ENCODE assay signal across 21 cellular contexts in genomic region chr6:35635601-35636597, GRCh38. TPM values are rescaled to one million over a fixed set of nuclear protein-coding genes. Genes with fewer than 3 reads are reported as not detected.
DNase-seq lines count a peak whose midpoint lies in the region; ATAC-seq, FAIRE-seq and TF ChIP-seq lines count a peak whose summit lies in the region.
"Had no signal": no experiment of that assay in that cellular context is flagged by ENCODE, and none has a peak within 500 bp of the region (broad histone marks: within the 10 kb centered on the region; RNA-seq: fewer than 3 reads in every experiment).

No MANE protein-coding gene starts in this region.

- peaks cover 23% of the 10 kb centered on the region for H3K4me1 Mint-ChIP-seq in activated naive CD8-positive, alpha-beta T cell treated with anti-CD3 and anti-CD28 coated beads, Interleukin-2, amount 10 ng/mL, durations not matched to agents 7 days and 5 days

- no peaks in the 10 kb centered on the region for H3K79me2 ChIP-seq in osteoblast (ENCODE audit: insufficient read depth, low read length)

- peak; percentile 48 for FAIRE-seq in GM12891 (lab: Jason Lieb, UNC)
- FAIRE-seq: GM18507 had no signal

- no peak overlapping the region for H3K4me3 Mint-ChIP-seq in activated naive CD8-positive, alpha-beta T cell treated with anti-CD3 and anti-CD28 coated beads, Interleukin-2, amount 10 ng/mL, durations not matched to agents 7 days and 5 days

- TF ChIP-seq POLR2A in GM12891 (IDR thresholded peaks at IDR 0.05; ENCODE audit: low read depth, low read length): no peak

- no peak overlapping the region for H3K27ac ChIP-seq in osteoblast (ENCODE audit: low read depth, low read length)
- H3K27ac ChIP-seq: breast epithelium, C4-2B, lower lobe of right lung, SK-N-MC, upper lobe of right lung had no signal

- H2AFZ ChIP-seq in osteoblast (ENCODE audit: low read length): no peak overlapping the region

- no peaks in the 10 kb centered on the region for H3K27me3 Mint-ChIP-seq in activated naive CD8-positive, alpha-beta T cell treated with anti-CD3 and anti-CD28 coated beads, Interleukin-2, amount 10 ng/mL, durations not matched to agents 7 days and 5 days

- POLR2A ChIA-PET in activated naive CD8-positive, alpha-beta T cell treated with anti-CD3 and anti-CD28 coated beads, Interleukin-2, amount 10 ng/mL, durations not matched to agents 7 days and 5 days (lab: Charles Lee): no interaction called here

- H3K9me3 ChIP-seq in osteoblast (ENCODE audit: low read depth, low read length): no peaks in the 10 kb centered on the region
- H3K9me3 ChIP-seq: breast epithelium, lower lobe of right lung, upper lobe of right lung had no signal

- peaks cover 4% of the 10 kb centered on the region for H3K4me1 ChIP-seq in osteoblast (ENCODE audit: insufficient read depth, low read length)
- H3K4me1 ChIP-seq: breast epithelium, upper lobe of right lung had no signal

- no peak for ATAC-seq in activated naive CD8-positive, alpha-beta T cell treated with anti-CD3 and anti-CD28 coated beads, Interleukin-2, amount 10 ng/mL, durations not matched to agents 7 days and 5 days (ENCODE audit: low read depth)
- ATAC-seq: lower lobe of right lung, upper lobe of right lung had no signal

- H3K27me3 ChIP-seq in osteoblast (ENCODE audit: insufficient read depth, low read length): no peaks in the 10 kb centered on the region
- H3K27me3 ChIP-seq: breast epithelium, upper lobe of right lung had no signal

- H3K4me3 ChIP-seq in osteoblast (ENCODE audit: insufficient read depth, low read length): no peak overlapping the region
- H3K4me3 ChIP-seq: breast epithelium, lower lobe of right lung, SK-N-MC, upper lobe of right lung had no signal

- DNase-seq in NCI-H2171 treated with DMSO at 0.1 percent for 48 hours (lab: John Stamatoyannopoulos, UW) (peak; percentile 34), NCI-H2171 (lab: John Stamatoyannopoulos, UW) (no peak), GM12891 (ENCODE audit: insufficient read length, low spot score) (no peak), osteoblast (ENCODE audit: insufficient read length, low spot score, missing footprints) (no peak), DMS153 treated with DMSO at 0.1 percent for 48 hours (lab: John Stamatoyannopoulos, UW; ENCODE audit: unreplicated experiment) (no peak), SKM-1 treated with dmso at 0.1 percent for 144 hours (lab: John Stamatoyannopoulos, UW; ENCODE audit: unreplicated experiment) (no peak), NCI-H446 treated with DMSO at 0.1 percent for 48 hours (lab: John Stamatoyannopoulos, UW) (no peak)
- DNase-seq in activated naive CD8-positive, alpha-beta T cell treated with anti-CD3 and anti-CD28 coated beads, Interleukin-2, amount 10 ng/mL, durations not matched to agents 7 days and 5 days: no peak
- DNase-seq: activated CD8-positive, alpha-beta memory T cell treated with anti-CD3 and anti-CD28 coated beads for 24 hours; activated gamma-delta T cell treated with Interleukin-2 at 50 U/mL for 16 hours; DND-41; glutamatergic neuron; lower lobe of right lung; NCI-H2029; NCI-H69; stimulated activated naive CD4-positive, alpha-beta T cell; upper lobe of right lung had no signal

- peak overlapping the region; percentile 15 for H3K27ac Mint-ChIP-seq in activated naive CD8-positive, alpha-beta T cell treated with anti-CD3 and anti-CD28 coated beads, Interleukin-2, amount 10 ng/mL, durations not matched to agents 7 days and 5 days

- H3K9me3 Mint-ChIP-seq in activated naive CD8-positive, alpha-beta T cell treated with anti-CD3 and anti-CD28 coated beads, Interleukin-2, amount 10 ng/mL, durations not matched to agents 7 days and 5 days: no peaks in the 10 kb centered on the region

- no peaks in the 10 kb centered on the region for H4K20me1 ChIP-seq in osteoblast (ENCODE audit: insufficient read depth, low read length)

- no peak for TF ChIP-seq CTCF in osteoblast (IDR thresholded peaks at IDR 0.05; ENCODE audit: extremely low read depth, low read depth, low read length)

- H3K36me3 ChIP-seq in osteoblast (ENCODE audit: insufficient read depth, low read length): peaks cover 3% of the 10 kb centered on the region

- peak overlapping the region; percentile 4 for H3K4me2 ChIP-seq in osteoblast (ENCODE audit: insufficient read depth, low read length)

- H3K36me3 Mint-ChIP-seq in activated naive CD8-positive, alpha-beta T cell treated with anti-CD3 and anti-CD28 coated beads, Interleukin-2, amount 10 ng/mL, durations not matched to agents 7 days and 5 days: peaks cover 28% of the 10 kb centered on the region

TF ChIP-seq in GM12891, 5 proteins besides CTCF, POLR2A, EP300 and RAD21:
- TF ChIP-seq SPI1 (IDR thresholded peaks at IDR 0.05; ENCODE audit: low read depth, low read length) (no peak), PAX5 (IDR thresholded peaks at IDR 0.05; ENCODE audit: insufficient read depth, low read length, severe bottlenecking) (no peak), POU2F2 (IDR thresholded peaks at IDR 0.05; ENCODE audit: low read depth, low read length) (no peak), POLR2AphosphoS5 (IDR thresholded peaks at IDR 0.05; ENCODE audit: low read depth, low read length) (no peak), TAF1 (IDR thresholded peaks at IDR 0.05; ENCODE audit: low read depth, low read length) (no peak)

RNA-seq across cellular contexts. Expression of gene FKBP5, which starts 52.8 kb away (rescaled TPM):
- 36.6 TPM for polyA plus RNA-seq in GM12891 (2012; ENCODE audit: low read depth, missing spikeins)
- 10 to 100 TPM; 78.6 to 79.8 TPM for total RNA-seq in activated naive CD8-positive, alpha-beta T cell treated with anti-CD3 and anti-CD28 coated beads, Interleukin-2, amount 10 ng/mL, durations not matched to agents 7 days and 5 days
- total RNA-seq in osteoblast: 5.1 and 6.2 TPM in 2 replicates

Comparison
In these comparisons a context has a peak if more than half of its experiments do, and no peak if none do; other contexts are left out.
1. RNA of gene FKBP5, which starts 52.8 kb away (total RNA-seq): 78.6 to 79.8 TPM in activated naive CD8-positive, alpha-beta T cell treated with anti-CD3 and anti-CD28 coated beads, Interleukin-2, amount 10 ng/mL, durations not matched to agents 7 days and 5 days; 5.1 to 6.2 TPM in osteoblast; every median in the first group is over 10 times any median in the second.